Comparison of ENCODE assay signal across 23 cellular contexts in genomic region chr13:30448441-30448840, GRCh38. TPM values are rescaled to one million over a fixed set of nuclear protein-coding genes. Genes with fewer than 3 reads are reported as not detected.
DNase-seq lines count a peak whose midpoint lies in the region; ATAC-seq, FAIRE-seq and TF ChIP-seq lines count a peak whose summit lies in the region.
"Had no signal": no experiment of that assay in that cellular context is flagged by ENCODE, and none has a peak within 500 bp of the region (broad histone marks: within the 10 kb centered on the region; RNA-seq: fewer than 3 reads in every experiment).

No MANE protein-coding gene starts in this region.

- no peak overlapping the region for H3K4ac ChIP-seq in mesenchymal stem cell (ENCODE audit: low read depth in 1 of 2, low read length in 2 of 2)

- no peaks in the 10 kb centered on the region for H3K79me2 ChIP-seq in GM23338 (replicated peaks; ENCODE audit: insufficient read depth)
- H3K79me2 ChIP-seq in SU-DHL-6 (ENCODE audit: insufficient read depth, low read length): peaks cover 24% of the 10 kb centered on the region; the same call in 1 of the 2 replicates

- no peaks in the 10 kb centered on the region for H3K79me1 ChIP-seq in mesenchymal stem cell (replicated peaks; ENCODE audit: low read length, poor library complexity, severe bottlenecking)

- intact Hi-C loops in pancreas (cut with DNase I) (no loop called here), esophagus muscularis mucosa (cut with DNase I) (no loop called here)

- no peak for DNase-seq in GM23338 (ENCODE audit: low spot score)
- DNase-seq in mesenchymal stem cell: no peak
- DNase-seq in activated gamma-delta T cell treated with Interleukin-2 at 50 U/mL for 16 hours: no peak
- no peak for DNase-seq in pancreas
- DNase-seq in esophagus muscularis mucosa (ENCODE audit: extremely low spot score): no peak
- DNase-seq in GM10266 (ENCODE audit: extremely low spot score): no peak
- DNase-seq: BE2C; Calu3; CD4-positive, alpha-beta memory T cell; DMS79 treated with DMSO at 0.1 percent for 48 hours; EL; GM23248; HCEC 1CT; KG1 had no signal

- no peak overlapping the region for H3K23ac ChIP-seq in mesenchymal stem cell (ENCODE audit: low read length in 2 of 2)

- H3K4me3 Mint-ChIP-seq in GM23338: no peak overlapping the region
- H3K4me3 Mint-ChIP-seq: CD14-positive monocyte; CD4-positive, alpha-beta memory T cell had no signal

- H3K4me1 ChIP-seq in BLaER1: peaks cover 55% of the 10 kb centered on the region
- peaks cover 13% of the 10 kb centered on the region for H3K4me1 ChIP-seq in GM23338 (ENCODE audit: insufficient read depth)
- peaks cover 11% of the 10 kb centered on the region for H3K4me1 ChIP-seq in mesenchymal stem cell (ENCODE audit: control insufficient read depth, insufficient read depth, low read depth, low read length)
- H3K4me1 ChIP-seq in pancreas: no peaks in the 10 kb centered on the region
- peaks cover 13 to 20% (median 18%) of the 10 kb centered on the region in 4 donors for H3K4me1 ChIP-seq in esophagus muscularis mucosa
- H3K4me1 ChIP-seq: BE2C had no signal

- H3K4me3 ChIP-seq in BLaER1: no peak overlapping the region
- H3K4me3 ChIP-seq in GM23338: no peak overlapping the region
- H3K4me3 ChIP-seq in SU-DHL-6 (ENCODE audit: insufficient read depth, low read length, poor library complexity, severe bottlenecking): no peak overlapping the region
- no peak overlapping the region for H3K4me3 ChIP-seq in mesenchymal stem cell (ENCODE audit: insufficient read depth in 1 of 2, low read depth in 1 of 2, low read length in 2 of 2)
- H3K4me3 ChIP-seq in pancreas: no peak overlapping the region
- no peak overlapping the region for H3K4me3 ChIP-seq in esophagus muscularis mucosa
- H3K4me3 ChIP-seq: GM23248 had no signal

- H2AK5ac ChIP-seq in mesenchymal stem cell (ENCODE audit: low read length, severe bottlenecking): no peak overlapping the region

- H2BK5ac ChIP-seq in mesenchymal stem cell (ENCODE audit: low read depth, low read length, poor library complexity, severe bottlenecking): no peak overlapping the region

- H3K36me3 Mint-ChIP-seq in GM23338 (ENCODE audit: low read depth): no peaks in the 10 kb centered on the region
- H3K36me3 Mint-ChIP-seq: CD14-positive monocyte; CD4-positive, alpha-beta memory T cell had no signal

- 0 out of 2 replicates have a peak overlapping the region, but pooled peaks have one; percentile 18 for H2AFZ ChIP-seq in GM23338
- no peak overlapping the region for H2AFZ ChIP-seq in SU-DHL-6 (ENCODE audit: low read depth, low read length, severe bottlenecking)
- no peak overlapping the region for H2AFZ ChIP-seq in mesenchymal stem cell (ENCODE audit: low read depth, low read length)
- H2AFZ ChIP-seq: GM23248 had no signal

- no peak for TF ChIP-seq EP300 in esophagus muscularis mucosa (IDR thresholded peaks at IDR 0.05)

- H4K8ac ChIP-seq in mesenchymal stem cell (ENCODE audit: low read length): no peak overlapping the region

- H3K9ac ChIP-seq in BLaER1: no peak overlapping the region
- peak overlapping the region; percentile 73; the same call in 1 of the 2 replicates for H3K9ac ChIP-seq in SU-DHL-6 (ENCODE audit: low read length)
- H3K9ac ChIP-seq in mesenchymal stem cell (ENCODE audit: low read length): no peak overlapping the region
- H3K9ac ChIP-seq: GM23248 had no signal

- H3K9me3 Mint-ChIP-seq in GM23338: no peaks in the 10 kb centered on the region
- H3K9me3 Mint-ChIP-seq: CD14-positive monocyte; CD4-positive, alpha-beta memory T cell had no signal

- H3K36me3 ChIP-seq in BLaER1: peaks cover 14% of the 10 kb centered on the region
- H3K36me3 ChIP-seq in GM23338 (ENCODE audit: insufficient read depth): no peaks in the 10 kb centered on the region
- no peaks in the 10 kb centered on the region for H3K36me3 ChIP-seq in SU-DHL-6 (ENCODE audit: low read length)
- H3K36me3 ChIP-seq in mesenchymal stem cell (ENCODE audit: control insufficient read depth in 1 of 2, insufficient read depth in 2 of 2, low read depth in 1 of 2, low read length in 2 of 2): no peaks in the 10 kb centered on the region
- H3K36me3 ChIP-seq in pancreas: no peaks in the 10 kb centered on the region
- H3K36me3 ChIP-seq in esophagus muscularis mucosa: no peaks in the 10 kb centered on the region
- H3K36me3 ChIP-seq: BE2C had no signal

- H3K14ac ChIP-seq in mesenchymal stem cell (ENCODE audit: low read length in 2 of 2): no peak overlapping the region

- H3K27ac Mint-ChIP-seq in GM23338: no peak overlapping the region
- H3K27ac Mint-ChIP-seq: CD4-positive, alpha-beta memory T cell had no signal

- H3K27me3 Mint-ChIP-seq in GM23338 (ENCODE audit: insufficient read depth, low read depth, poor library complexity): peaks cover 2% of the 10 kb centered on the region

- H4K91ac ChIP-seq in mesenchymal stem cell (ENCODE audit: low read length): peak overlapping the region; percentile 39

- H3K4me2 ChIP-seq in BLaER1 (peak overlapping the region; percentile 96), GM23338 (no peak overlapping the region), SU-DHL-6 (ENCODE audit: low read depth, low read length, poor library complexity, severe bottlenecking) (peak overlapping the region; percentile 36), mesenchymal stem cell (ENCODE audit: low read length, poor library complexity, severe bottlenecking) (no peak overlapping the region)

- peaks cover 26% of the 10 kb centered on the region for H3K4me1 Mint-ChIP-seq in GM23338
- H3K4me1 Mint-ChIP-seq: CD4-positive, alpha-beta memory T cell had no signal

- H3K9me2 ChIP-seq in GM23338 (ENCODE audit: insufficient read depth) (no peaks in the 10 kb centered on the region), SU-DHL-6 (replicated peaks; ENCODE audit: insufficient read depth, low read length) (no peaks in the 10 kb centered on the region)

- ATAC-seq in GM23338: no peak
- ATAC-seq in pancreas: no peak

- H3K18ac ChIP-seq in mesenchymal stem cell (ENCODE audit: low read depth in 1 of 2, low read length in 2 of 2): no peak overlapping the region

- H4K20me1 ChIP-seq in BLaER1 (no peaks in the 10 kb centered on the region), GM23338 (replicated peaks; ENCODE audit: insufficient read depth) (no peaks in the 10 kb centered on the region), SU-DHL-6 (ENCODE audit: low read depth, low read length) (no peaks in the 10 kb centered on the region)

- no peak for FAIRE-seq in pancreas (lab: Jason Lieb, UNC)
- FAIRE-seq: GM12892, GM19239, H54 had no signal

- H2BK12ac ChIP-seq in mesenchymal stem cell (ENCODE audit: low read length in 2 of 2): no peak overlapping the region

- TF ChIP-seq POLR2A in esophagus muscularis mucosa (IDR thresholded peaks at IDR 0.05; ENCODE audit: low read depth): no peak

- H3K9me3 ChIP-seq in BLaER1: no peaks in the 10 kb centered on the region
- H3K9me3 ChIP-seq in SU-DHL-6 (ENCODE audit: insufficient read depth, low read length): no peaks in the 10 kb centered on the region
- H3K9me3 ChIP-seq in mesenchymal stem cell (ENCODE audit: control insufficient read depth, low read length): no peaks in the 10 kb centered on the region
- no peaks in the 10 kb centered on the region for H3K9me3 ChIP-seq in pancreas
- no peaks in the 10 kb centered on the region for H3K9me3 ChIP-seq in esophagus muscularis mucosa
- H3K9me3 ChIP-seq: BE2C had no signal

- H2BK120ac ChIP-seq in mesenchymal stem cell (ENCODE audit: low read depth, low read length): peak overlapping the region; percentile 61

- WGBS in mesenchymal stem cell: 95% methylated on average over 4 of the region's 4 CpGs
- WGBS in pancreas, 2 donors: 87 to 88% methylated on average over 4 of the region's 4 CpGs
- WGBS in esophagus muscularis mucosa: 98% methylated on average over 4 of the region's 4 CpGs

- H3F3A ChIP-seq in GM23338 (replicated peaks; ENCODE audit: low read depth) (no peaks in the 10 kb centered on the region; the same call in 1 of the 2 replicates), SU-DHL-6 (ENCODE audit: insufficient read depth) (peaks cover 60% of the 10 kb centered on the region)

- H2BK15ac ChIP-seq in mesenchymal stem cell (ENCODE audit: low read depth, poor library complexity, severe bottlenecking): no peak overlapping the region

- H3K27ac ChIP-seq in BLaER1: peak overlapping the region; percentile 28; the same call in 1 of the 2 replicates
- H3K27ac ChIP-seq in GM23338 (ENCODE audit: low read depth): no peak overlapping the region
- H3K27ac ChIP-seq in SU-DHL-6 (ENCODE audit: low read depth, low read length): peak overlapping the region; percentile 99
- H3K27ac ChIP-seq in mesenchymal stem cell (ENCODE audit: low read length, poor library complexity, severe bottlenecking): no peak overlapping the region
- H3K27ac ChIP-seq in pancreas: no peak overlapping the region
- no peak overlapping the region for H3K27ac ChIP-seq in esophagus muscularis mucosa (replicated peaks in 1 of 4)
- H3K27ac ChIP-seq: GM23248 had no signal

- TF ChIP-seq CTCF in GM23338 (conservative IDR thresholded peaks at IDR 0.05; ENCODE audit: low read depth in 2 of 2) (no peak), SU-DHL-6 (IDR thresholded peaks at IDR 0.05; ENCODE audit: insufficient read depth, low read length, poor library complexity, severe bottlenecking) (no peak), pancreas (IDR thresholded peaks at IDR 0.05) (no peak), esophagus muscularis mucosa (IDR thresholded peaks at IDR 0.05) (no peak), GM10266 (IDR thresholded peaks at IDR 0.05; ENCODE audit: control insufficient read depth, insufficient read depth, low read depth, missing control alignments) (no peak)

- H3K27me3 ChIP-seq in BLaER1: no peaks in the 10 kb centered on the region
- no peaks in the 10 kb centered on the region for H3K27me3 ChIP-seq in GM23338 (ENCODE audit: insufficient read depth)
- no peaks in the 10 kb centered on the region for H3K27me3 ChIP-seq in SU-DHL-6 (ENCODE audit: low read length)
- no peaks in the 10 kb centered on the region for H3K27me3 ChIP-seq in mesenchymal stem cell (ENCODE audit: control insufficient read depth in 1 of 2, insufficient read depth in 1 of 2, low read length in 2 of 2)
- H3K27me3 ChIP-seq in pancreas: no peaks in the 10 kb centered on the region
- no peaks in the 10 kb centered on the region for H3K27me3 ChIP-seq in esophagus muscularis mucosa
- H3K27me3 ChIP-seq: BE2C had no signal

RNA-seq across cellular contexts. Expression of gene HMGB1, which starts 17.3 kb away (rescaled TPM):
- total RNA-seq in GM23338 (2014; rRNA removed; shearing (Covaris generic)): 712 and 727 TPM in 2 replicates
- polyA plus RNA-seq in GM23338 (2016; fragmentation: Nextera tagmentation; extraction: Ambion mirVana) (2,890 and 2,970 TPM in 2 replicates), pancreas (100 to 1,000 TPM; 101 to 196 TPM)
- 349 TPM for polyA plus RNA-seq in mesenchymal stem cell (2013, experiment 1 of 2)
- polyA plus RNA-seq in mesenchymal stem cell (2013, experiment 2 of 2): 353 TPM
- total RNA-seq in pancreas (100 to 1,000 TPM in 1 of 6 donors, 10 to 100 TPM in 5; 53.5 to 116 (median 75.7) TPM), esophagus muscularis mucosa (100 to 1,000 TPM; 169 to 229 (median 218) TPM)

RNA-seq across cellular contexts. Expression of gene UBE2L5, which starts 26.1 kb away (rescaled TPM):
- total RNA-seq in GM23338 (2014; rRNA removed; shearing (Covaris generic)): not detected in 2 replicates
- polyA plus RNA-seq in GM23338 (2016; fragmentation: Nextera tagmentation; extraction: Ambion mirVana) (0.21 TPM in 1 of 2 replicates, not detected in the other), pancreas (under 1 TPM in 1 of 2 donors, not detected in 1; 0.02 TPM)
- polyA plus RNA-seq in mesenchymal stem cell (2013, experiment 1 of 2): 0.14 TPM
- polyA plus RNA-seq in mesenchymal stem cell (2013, experiment 2 of 2): 0.08 TPM
- total RNA-seq in pancreas (not detected), esophagus muscularis mucosa (under 1 TPM in 1 of 4 donors, not detected in 3; 0.39 TPM)
- total RNA-seq: A172; Calu3; CD4-positive, alpha-beta memory T cell; G401; GM23248; HT-29 had no signal
- polyA plus RNA-seq: CD14-positive monocyte; CD4-positive, alpha-beta memory T cell; GM23248 had no signal

Comparison
In these comparisons a context has a peak if more than half of its experiments do, and no peak if none do; other contexts are left out.
1. H3K27ac ChIP-seq: peak in BLaER1 (single experiment) and SU-DHL-6 (single experiment); none in GM23338 (single experiment), mesenchymal stem cell (single experiment), pancreas (0 of 4) and esophagus muscularis mucosa (0 of 4).
2. H3K4me2 ChIP-seq: peak in BLaER1 (single experiment) and SU-DHL-6 (single experiment); none in GM23338 (single experiment) and mesenchymal stem cell (single experiment).